8 cellular contexts compared by ENCODE assay signal in genomic region chr12:117119592-117120198, GRCh38. TPM values are rescaled to one million over a fixed set of nuclear protein-coding genes. Genes with fewer than 3 reads are reported as not detected.
DNase-seq lines count a peak whose midpoint lies in the region; TF ChIP-seq lines count a peak whose summit lies in the region.

No MANE protein-coding gene starts in this region.

- in situ Hi-C loops in GM13977 (cut with MboI; ENCODE audit: low pct_unique_long_range_greater_than_20kb, low sequenced_read_pairs, unreplicated experiment) (loop anchor here (10.0 to 25.0 kb wide), 3 partner anchors 95 to 857 kb away; no protein-coding TSS in a partner anchor), transverse colon (cut with MboI; ENCODE audit: low pct_ligation_motif_present in 1 of 4, low pct_unique_long_range_greater_than_20kb in 1 of 4, low sequenced_read_pairs in 3 of 4) (loop anchor here in 3 of 4 donors (5.0 to 25.0 kb wide), 4 partner anchors 92 to 415 kb away; no protein-coding TSS in a partner anchor)

- no peaks in the 10 kb centered on the region for H3K9me3 ChIP-seq in BE2C
- H3K9me3 ChIP-seq in transverse colon: no peaks in the 10 kb centered on the region

- no peak for TF ChIP-seq EP300 in transverse colon (IDR thresholded peaks at IDR 0.05; ENCODE audit: low read depth)

- H3K27ac Mint-ChIP-seq in activated naive CD4-positive, alpha-beta T cell treated with anti-CD3 and anti-CD28 coated beads, Interleukin-2, amount 10 ng/mL, durations not matched to agents 7 days and 5 days: no peak overlapping the region
- no peak overlapping the region for H3K27ac Mint-ChIP-seq in immature natural killer cell

- H3K4me1 ChIP-seq in BE2C (peaks cover 2% of the 10 kb centered on the region; the same call in 1 of the 2 replicates), transverse colon (no peaks in the 10 kb centered on the region)

- H3K27me3 ChIP-seq in BE2C (no peaks in the 10 kb centered on the region), transverse colon (no peaks in the 10 kb centered on the region)

- H3K9me3 Mint-ChIP-seq in activated naive CD4-positive, alpha-beta T cell treated with anti-CD3 and anti-CD28 coated beads, Interleukin-2, amount 10 ng/mL, durations not matched to agents 7 days and 5 days: no peaks in the 10 kb centered on the region
- no peaks in the 10 kb centered on the region for H3K9me3 Mint-ChIP-seq in immature natural killer cell

- H3K4me3 ChIP-seq in BE2C (ENCODE audit: low read depth, low read length) (no peak overlapping the region), transverse colon (no peak overlapping the region)

- no peak overlapping the region for H3K4me3 Mint-ChIP-seq in activated naive CD4-positive, alpha-beta T cell treated with anti-CD3 and anti-CD28 coated beads, Interleukin-2, amount 10 ng/mL, durations not matched to agents 7 days and 5 days
- H3K4me3 Mint-ChIP-seq in immature natural killer cell: no peak overlapping the region

- WGBS in transverse colon (ENCODE audit: low coverage in 1 of 2), 2 donors: 46% methylated on average over 6 of the region's 6 CpGs; no CpG with 5 or more reads in 1 of the 2 donors

- peaks cover 6% of the 10 kb centered on the region for H3K27me3 Mint-ChIP-seq in activated naive CD4-positive, alpha-beta T cell treated with anti-CD3 and anti-CD28 coated beads, Interleukin-2, amount 10 ng/mL, durations not matched to agents 7 days and 5 days
- peaks cover 0 to 3% (median 0%) of the 10 kb centered on the region in 3 donors for H3K27me3 Mint-ChIP-seq in immature natural killer cell (ENCODE audit: low read depth in 3 of 3)

- CTCF ChIA-PET in activated naive CD4-positive, alpha-beta T cell treated with anti-CD3 and anti-CD28 coated beads, Interleukin-2, amount 10 ng/mL, durations not matched to agents 7 days and 5 days (lab: Charles Lee): interaction anchor here (0.7 to 4.1 kb wide), 23 partner anchors 9 to 421 kb away, joined by 3 to 103 read pairs (median 5); no protein-coding TSS in a partner anchor

- no peak overlapping the region for H3K27ac ChIP-seq in transverse colon

- H3K4me1 Mint-ChIP-seq in activated naive CD4-positive, alpha-beta T cell treated with anti-CD3 and anti-CD28 coated beads, Interleukin-2, amount 10 ng/mL, durations not matched to agents 7 days and 5 days: no peaks in the 10 kb centered on the region
- H3K4me1 Mint-ChIP-seq in immature natural killer cell: peaks cover 7 to 8% of the 10 kb centered on the region in 2 donors

- H3K36me3 ChIP-seq in BE2C (no peaks in the 10 kb centered on the region), transverse colon (no peaks in the 10 kb centered on the region)

- no peaks in the 10 kb centered on the region for H3K36me3 Mint-ChIP-seq in activated naive CD4-positive, alpha-beta T cell treated with anti-CD3 and anti-CD28 coated beads, Interleukin-2, amount 10 ng/mL, durations not matched to agents 7 days and 5 days
- H3K36me3 Mint-ChIP-seq in immature natural killer cell: no peaks in the 10 kb centered on the region

- DNase-seq in BE2C: peak; percentile 42
- peak; percentile 67 for DNase-seq in GM13977 (ENCODE audit: low spot score)
- DNase-seq in NCI-H510A treated with DMSO at 0.1 percent for 48 hours (lab: John Stamatoyannopoulos, UW): peak; percentile 88
- DNase-seq in activated naive CD4-positive, alpha-beta T cell treated with anti-CD3 and anti-CD28 coated beads, Interleukin-2, amount 10 ng/mL, durations not matched to agents 7 days and 5 days: peak; percentile 42
- DNase-seq in immature natural killer cell: peak; percentile 40 to 52 (median 51)
- DNase-seq in transverse colon: no peak
- no peak for DNase-seq in T1000 (lab: John Stamatoyannopoulos, UW)
- DNase-seq in HCEC 1CT: no peak

- TF ChIP-seq POLR2A in transverse colon (IDR thresholded peaks at IDR 0.05): no peak

- peak; percentile 76 for TF ChIP-seq CTCF in BE2C (IDR thresholded peaks at IDR 0.05; ENCODE audit: low read depth, low read length)
- peak; percentile 82 for TF ChIP-seq CTCF in GM13977 (IDR thresholded peaks at IDR 0.05; ENCODE audit: extremely low read depth, insufficient read depth, missing control alignments)
- peak; percentile 59 to 67 (median 65) for TF ChIP-seq CTCF in transverse colon (IDR thresholded peaks at IDR 0.05)

- intact Hi-C loops in transverse colon (cut with DNase I; ENCODE audit: low total_unique reads): loop anchor here (10.0 kb wide), 1 partner anchor 95 kb away; no protein-coding TSS in a partner anchor

RNA-seq across cellular contexts. Expression of gene TESC, which starts 20.5 kb away (rescaled TPM):
- not detected for polyA plus RNA-seq in BE2C (2012; ENCODE audit: insufficient read depth, insufficient read length, low read depth)
- polyA plus RNA-seq in immature natural killer cell: 10 to 100 TPM; 42.6 to 71.3 (median 53.8) TPM
- 1 to 10 TPM in 3 of 4 donors, not detected in 1; 1.6 to 4.9 (median 3.6) TPM for total RNA-seq in transverse colon

Comparison
In these comparisons a context has a peak if more than half of its experiments do, and no peak if none do; other contexts are left out.
1. DNase-seq: peak in BE2C (single experiment), GM13977 (single experiment), NCI-H510A treated with DMSO at 0.1 percent for 48 hours (single experiment), activated naive CD4-positive, alpha-beta T cell treated with anti-CD3 and anti-CD28 coated beads, Interleukin-2, amount 10 ng/mL, durations not matched to agents 7 days and 5 days (single experiment) and immature natural killer cell (3 of 3); none in transverse colon (single experiment), T1000 (single experiment) and HCEC 1CT (single experiment).
2. Peak in every context shown above with its lines, with median percentiles within 50 percentile points of each other: CTCF ChIP-seq.